9 cellular contexts compared by ENCODE assay signal in the genomic region with DNA sequence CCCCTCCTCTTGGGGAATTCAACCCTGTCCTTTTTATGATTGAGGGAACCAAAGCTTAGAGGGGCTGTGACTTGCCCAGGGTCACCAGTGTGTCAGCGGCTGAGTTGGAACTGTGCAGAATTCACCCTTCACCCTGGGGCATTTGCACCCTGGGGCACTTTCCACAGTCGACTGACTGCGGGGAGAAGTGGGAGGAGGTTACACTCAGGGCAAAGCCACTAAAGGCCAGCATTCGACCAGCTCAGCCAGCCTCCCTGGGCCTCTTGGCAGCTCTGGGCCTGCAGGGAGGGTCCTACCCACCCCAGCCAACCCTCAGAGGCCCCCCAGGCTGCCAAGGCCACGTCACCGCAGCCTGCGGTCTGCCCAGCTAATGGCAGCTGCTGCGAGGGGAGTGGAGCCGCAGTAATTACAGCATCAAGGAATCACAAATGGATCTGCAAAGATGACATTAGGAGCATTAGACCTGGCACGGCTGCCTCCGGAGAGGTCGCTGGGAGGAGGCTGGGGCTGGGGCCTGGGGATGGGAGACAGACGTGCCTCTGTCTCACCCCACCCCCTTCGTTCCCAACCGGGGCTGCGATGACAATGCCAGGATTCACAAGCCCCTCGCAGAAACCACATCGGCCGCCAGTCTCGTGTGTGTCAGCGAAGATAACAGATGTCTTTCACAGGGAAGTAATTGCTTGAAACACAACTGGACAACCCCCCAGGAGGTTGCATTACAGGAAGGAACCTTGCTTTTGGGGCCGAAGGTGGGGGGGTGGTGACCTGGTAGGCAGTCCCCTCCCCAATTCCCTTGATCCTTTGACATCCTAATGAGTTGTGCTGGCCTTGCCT.
A peak's percentile ranks its signal among the peaks of the same experiment; 100 is the strongest.
DNase-seq lines count a peak whose midpoint lies in the region; ATAC-seq and TF ChIP-seq lines count a peak whose summit lies in the region.
"Had no signal": no experiment of that assay in that cellular context is flagged by ENCODE, and none has a peak within 500 bp of the region (broad histone marks: within the 10 kb centered on the region; RNA-seq: fewer than 3 reads in every experiment).

No MANE protein-coding gene starts in this region.

- peaks cover 23% of the 10 kb centered on the region for H3K4me1 Mint-ChIP-seq in activated T-cell treated with anti-CD3 and anti-CD28 coated beads, Interleukin-2, amount 50 U/mL, for 72 hours (ENCODE audit: low read depth)

- no peaks in the 10 kb centered on the region for H3K27me3 Mint-ChIP-seq in activated T-cell treated with anti-CD3 and anti-CD28 coated beads, Interleukin-2, amount 50 U/mL, for 72 hours (ENCODE audit: low read depth)

- H3K9me3 Mint-ChIP-seq in activated T-cell treated with anti-CD3 and anti-CD28 coated beads, Interleukin-2, amount 50 U/mL, for 72 hours: no peaks in the 10 kb centered on the region
- H3K9me3 Mint-ChIP-seq: IgD-negative memory B cell had no signal

- ATAC-seq in SK-N-SH treated with all-trans-retinoic acid at 6 μM for 48 hours: peak; percentile 22; the same call in 2 of the 3 replicates
- ATAC-seq in activated T-cell treated with anti-CD3 and anti-CD28 coated beads, Interleukin-2, amount 50 U/mL, for 72 hours (replicated peaks in 1 of 2): no peak
- ATAC-seq in sciatic nerve: no peak

- intact Hi-C loops in head of caudate nucleus (cut with DNase I): loop anchor here (5.0 kb wide), 1 partner anchor 282 kb away; no protein-coding TSS in a partner anchor
- intact Hi-C loops in sciatic nerve (cut with DNase I): no loop called here

- peak overlapping the region; percentile 58 for H3K27ac ChIP-seq in substantia nigra (ENCODE audit: low read depth, low read length, poor library complexity, severe bottlenecking)

- no peaks in the 10 kb centered on the region for H3K36me3 Mint-ChIP-seq in activated T-cell treated with anti-CD3 and anti-CD28 coated beads, Interleukin-2, amount 50 U/mL, for 72 hours (ENCODE audit: insufficient read depth in 2 of 2)

- H3K27ac Mint-ChIP-seq in activated T-cell treated with anti-CD3 and anti-CD28 coated beads, Interleukin-2, amount 50 U/mL, for 72 hours: no peak overlapping the region
- H3K27ac Mint-ChIP-seq: IgD-negative memory B cell had no signal

- DNase-seq in NCI-H1694 treated with DMSO at 0.1 percent for 48 hours (lab: John Stamatoyannopoulos, UW) (peak; percentile 8), NCI-H1694 (lab: John Stamatoyannopoulos, UW) (no peak), head of caudate nucleus (peak in 31 of 42 donors; percentile 8 to 58 (median 34)), substantia nigra (lab: John Stamatoyannopoulos, UW) (peak in 13 of 49 donors; percentile 2 to 37 (median 10)), sciatic nerve (ENCODE audit: low spot score) (no peak)
- DNase-seq in activated T-cell treated with anti-CD3 and anti-CD28 coated beads, Interleukin-2, amount 50 U/mL, for 72 hours: no peak
- DNase-seq in activated CD4-positive, alpha-beta T cell treated with anti-CD3 and anti-CD28 coated beads, Interleukin-2, amount 50 U/mL, for 1 hour: no peak

- H3K4me3 Mint-ChIP-seq in activated T-cell treated with anti-CD3 and anti-CD28 coated beads, Interleukin-2, amount 50 U/mL, for 72 hours: no peak overlapping the region

TF ChIP-seq in SK-N-SH treated with all-trans-retinoic acid at 6 μM for 48 hours, 23 proteins besides CTCF, POLR2A, EP300 and RAD21:
- TF ChIP-seq ZNF70 (CRISPR knock-in tag; IDR thresholded peaks at IDR 0.05) (peak; percentile 72), ISL1 (CRISPR knock-in tag; IDR thresholded peaks at IDR 0.05) (no peak), ZFP3 (CRISPR knock-in tag; IDR thresholded peaks at IDR 0.05) (no peak), ZFP30 (CRISPR knock-in tag; IDR thresholded peaks at IDR 0.05) (no peak), TCF4 (CRISPR knock-in tag; IDR thresholded peaks at IDR 0.05; ENCODE audit: borderline replicate concordance) (no peak)
- TF ChIP-seq, protein P1, sequence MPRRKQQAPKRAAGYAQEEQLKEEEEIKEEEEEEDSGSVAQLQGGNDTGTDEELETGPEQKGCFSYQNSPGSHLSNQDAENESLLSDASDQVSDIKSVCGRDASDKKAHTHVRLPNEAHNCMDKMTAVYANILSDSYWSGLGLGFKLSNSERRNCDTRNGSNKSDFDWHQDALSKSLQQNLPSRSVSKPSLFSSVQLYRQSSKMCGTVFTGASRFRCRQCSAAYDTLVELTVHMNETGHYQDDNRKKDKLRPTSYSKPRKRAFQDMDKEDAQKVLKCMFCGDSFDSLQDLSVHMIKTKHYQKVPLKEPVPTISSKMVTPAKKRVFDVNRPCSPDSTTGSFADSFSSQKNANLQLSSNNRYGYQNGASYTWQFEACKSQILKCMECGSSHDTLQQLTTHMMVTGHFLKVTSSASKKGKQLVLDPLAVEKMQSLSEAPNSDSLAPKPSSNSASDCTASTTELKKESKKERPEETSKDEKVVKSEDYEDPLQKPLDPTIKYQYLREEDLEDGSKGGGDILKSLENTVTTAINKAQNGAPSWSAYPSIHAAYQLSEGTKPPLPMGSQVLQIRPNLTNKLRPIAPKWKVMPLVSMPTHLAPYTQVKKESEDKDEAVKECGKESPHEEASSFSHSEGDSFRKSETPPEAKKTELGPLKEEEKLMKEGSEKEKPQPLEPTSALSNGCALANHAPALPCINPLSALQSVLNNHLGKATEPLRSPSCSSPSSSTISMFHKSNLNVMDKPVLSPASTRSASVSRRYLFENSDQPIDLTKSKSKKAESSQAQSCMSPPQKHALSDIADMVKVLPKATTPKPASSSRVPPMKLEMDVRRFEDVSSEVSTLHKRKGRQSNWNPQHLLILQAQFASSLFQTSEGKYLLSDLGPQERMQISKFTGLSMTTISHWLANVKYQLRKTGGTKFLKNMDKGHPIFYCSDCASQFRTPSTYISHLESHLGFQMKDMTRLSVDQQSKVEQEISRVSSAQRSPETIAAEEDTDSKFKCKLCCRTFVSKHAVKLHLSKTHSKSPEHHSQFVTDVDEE (CRISPR knock-in tag; IDR thresholded peaks at IDR 0.05): 0 out of 2 replicates have a peak, but pooled peaks have one; percentile 40

Comparison
In these comparisons a context has a peak if more than half of its experiments do, and no peak if none do; other contexts are left out.
1. DNase-seq: peak in NCI-H1694 treated with DMSO at 0.1 percent for 48 hours (single experiment) and head of caudate nucleus (31 of 42); none in NCI-H1694 (single experiment), activated T-cell treated with anti-CD3 and anti-CD28 coated beads, Interleukin-2, amount 50 U/mL, for 72 hours (0 of 2), activated CD4-positive, alpha-beta T cell treated with anti-CD3 and anti-CD28 coated beads, Interleukin-2, amount 50 U/mL, for 1 hour (single experiment) and sciatic nerve (single experiment).